In the genomic region with DNA sequence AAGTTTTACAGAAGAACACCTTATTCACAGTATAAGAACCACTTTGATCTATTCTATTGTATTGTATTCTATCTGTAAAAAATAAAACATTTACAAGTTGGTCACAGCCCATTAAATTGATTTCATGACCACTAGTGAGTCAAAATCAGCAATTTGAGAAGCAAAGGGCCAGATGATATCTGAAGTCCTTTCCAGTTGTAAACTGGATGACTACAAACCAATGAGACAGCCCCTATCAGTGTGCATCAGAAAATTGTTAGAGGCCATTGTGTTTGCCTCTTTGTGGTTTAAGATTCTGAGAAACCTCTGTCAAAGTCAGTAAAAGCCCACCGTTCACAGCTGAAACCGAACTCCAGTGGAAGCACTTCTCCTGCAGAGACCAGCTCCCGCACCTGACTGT, we compare ENCODE assay signal across 31 cellular contexts. TPM values are rescaled to one million over a fixed set of nuclear protein-coding genes. Genes with fewer than 3 reads are reported as not detected.
"Had no signal": no experiment of that assay in that cellular context is flagged by ENCODE, and none has a peak within 500 bp of the region (broad histone marks: within the 10 kb centered on the region; RNA-seq: fewer than 3 reads in every experiment).

No MANE protein-coding gene starts in this region.

- H3K4me1 ChIP-seq: left ventricle myocardium inferior, parathyroid adenoma, psoas muscle, right atrium auricular region, thyroid gland, vagina had no signal

- FAIRE-seq: endothelial cell of umbilical vein had no signal

- H3K4me3 Mint-ChIP-seq: activated naive CD4-positive, alpha-beta T cell treated with anti-CD3 and anti-CD28 coated beads, Interleukin-2, amount 10 ng/mL, durations not matched to agents 7 days and 5 days; activated naive CD8-positive, alpha-beta T cell treated with anti-CD3 and anti-CD28 coated beads, Interleukin-2, amount 50 U/mL, for 24 hours; activated T-helper 1 cell treated with anti-CD3 and anti-CD28 coated beads, Interleukin-12 subunit alpha, Interleukin-12 subunit beta, Interleukin-2, Interleukin-4 antibody, amounts not matched to agents 30 ng/mL and 10 ng/mL and 1 ng/mL, durations not matched to agents 14 hours and 24 hours and 36 hours; stimulated activated naive B cell treated with anti-CD40 and anti-IgM and Interleukin-4, amounts not matched to agents 10 μg/mL and 1 μg/mL and 100 μg/mL, for 72 hours; T-helper 2 cell treated with Interferon-gamma antibody and Interleukin-4, amounts not matched to agents 5 μg/mL and 100 μg/mL, for 36 hours had no signal

- H3K9me3 Mint-ChIP-seq: activated naive CD4-positive, alpha-beta T cell treated with anti-CD3 and anti-CD28 coated beads, Interleukin-2, amount 10 ng/mL, durations not matched to agents 7 days and 5 days; activated naive CD8-positive, alpha-beta T cell treated with anti-CD3 and anti-CD28 coated beads, Interleukin-2, amount 50 U/mL, for 24 hours; activated T-helper 1 cell treated with anti-CD3 and anti-CD28 coated beads, Interleukin-12 subunit alpha, Interleukin-12 subunit beta, Interleukin-2, Interleukin-4 antibody, amounts not matched to agents 30 ng/mL and 10 ng/mL and 1 ng/mL, durations not matched to agents 14 hours and 24 hours and 36 hours; T-helper 2 cell treated with Interferon-gamma antibody and Interleukin-4, amounts not matched to agents 5 μg/mL and 100 μg/mL, for 36 hours had no signal

- H3K27me3 ChIP-seq: foreskin keratinocyte, heart right ventricle, stomach, thyroid gland, upper lobe of left lung, vagina had no signal

- H3K27ac ChIP-seq: foreskin keratinocyte, heart right ventricle, left ventricle myocardium inferior, parathyroid adenoma, psoas muscle, right atrium auricular region, thyroid gland, upper lobe of left lung, vagina had no signal

- H3K36me3 ChIP-seq: heart right ventricle, left ventricle myocardium inferior, right atrium auricular region, thyroid gland, upper lobe of left lung, vagina had no signal

- H3K4me1 Mint-ChIP-seq: activated naive CD4-positive, alpha-beta T cell treated with anti-CD3 and anti-CD28 coated beads, Interleukin-2, amount 10 ng/mL, durations not matched to agents 7 days and 5 days had no signal

- DNase-seq: activated CD4-positive, alpha-beta T cell treated with anti-CD3 and anti-CD28 coated beads for 4 hours; activated CD4-positive, alpha-beta T cell treated with anti-CD3 and anti-CD28 coated beads, Interleukin-2, amount 50 U/mL, for 4 hours; activated effector memory CD4-positive, alpha-beta T cell treated with anti-CD3 and anti-CD28 coated beads, Interleukin-2, amount 50 U/mL, for 16 hours; activated naive CD4-positive, alpha-beta T cell treated with anti-CD3 and anti-CD28 coated beads, Interleukin-2, amount 10 ng/mL, durations not matched to agents 7 days and 5 days; activated naive CD8-positive, alpha-beta T cell treated with anti-CD3 and anti-CD28 coated beads, Interleukin-2, amount 50 U/mL, for 24 hours; activated T-cell treated with anti-CD3 and anti-CD28 coated beads for 4 hours; amygdala; caudate nucleus; cortex of kidney; foreskin keratinocyte; heart right ventricle; left ventricle myocardium inferior; mucosa of descending colon; nucleus accumbens; psoas muscle; stimulated activated CD4-positive, alpha-beta T cell treated with anti-CD3 and anti-CD28 coated beads, Interleukin-1b, Interleukin-23, amount 100 ng/mL, for 48 hours; stimulated activated CD4-positive, alpha-beta T cell treated with anti-CD3 and anti-CD28 coated beads, Interleukin-4, amount 100 ng/mL, for 4 hours; stimulated activated CD8-positive, alpha-beta memory T cell treated with anti-CD3 and anti-CD28 coated beads, Interleukin-4, amount 100 ng/mL, for 48 hours; stimulated activated naive B cell treated with anti-CD40 and anti-IgM and Interleukin-4, amounts not matched to agents 10 μg/mL and 1 μg/mL and 100 μg/mL, for 72 hours; stomach; thyroid gland; upper lobe of left lung had no signal

- H3K4me3 ChIP-seq: heart right ventricle, left ventricle myocardium inferior, lung, mucosa of descending colon, psoas muscle, right atrium auricular region, smooth muscle cell, stomach, thyroid gland, upper lobe of left lung, vagina had no signal

- H3K27ac Mint-ChIP-seq: activated naive CD4-positive, alpha-beta T cell treated with anti-CD3 and anti-CD28 coated beads, Interleukin-2, amount 10 ng/mL, durations not matched to agents 7 days and 5 days; activated naive CD8-positive, alpha-beta T cell treated with anti-CD3 and anti-CD28 coated beads, Interleukin-2, amount 50 U/mL, for 24 hours; activated T-helper 1 cell treated with anti-CD3 and anti-CD28 coated beads, Interleukin-12 subunit alpha, Interleukin-12 subunit beta, Interleukin-2, Interleukin-4 antibody, amounts not matched to agents 30 ng/mL and 10 ng/mL and 1 ng/mL, durations not matched to agents 14 hours and 24 hours and 36 hours; stimulated activated naive B cell treated with anti-CD40 and anti-IgM and Interleukin-4, amounts not matched to agents 10 μg/mL and 1 μg/mL and 100 μg/mL, for 72 hours; T-helper 2 cell treated with Interferon-gamma antibody and Interleukin-4, amounts not matched to agents 5 μg/mL and 100 μg/mL, for 36 hours had no signal

- ATAC-seq: activated naive CD8-positive, alpha-beta T cell treated with anti-CD3 and anti-CD28 coated beads, Interleukin-2, amount 50 U/mL, for 24 hours; esophagus mucosa; foreskin keratinocyte; heart right ventricle; mucosa of descending colon; psoas muscle; stimulated activated naive B cell treated with anti-CD40 and anti-IgM and Interleukin-4, amounts not matched to agents 10 μg/mL and 1 μg/mL and 100 μg/mL, for 72 hours had no signal

- H3K9me3 ChIP-seq: heart right ventricle, left ventricle myocardium inferior, mucosa of descending colon, psoas muscle, right atrium auricular region, stomach, thyroid gland, upper lobe of left lung, vagina had no signal

RNA-seq across cellular contexts. Expression of a gene that starts 54.8 kb away (rescaled TPM):
- total RNA-seq: smooth muscle cell had no signal
